ENCODE assay signal across 1 cellular context in the genomic region with DNA sequence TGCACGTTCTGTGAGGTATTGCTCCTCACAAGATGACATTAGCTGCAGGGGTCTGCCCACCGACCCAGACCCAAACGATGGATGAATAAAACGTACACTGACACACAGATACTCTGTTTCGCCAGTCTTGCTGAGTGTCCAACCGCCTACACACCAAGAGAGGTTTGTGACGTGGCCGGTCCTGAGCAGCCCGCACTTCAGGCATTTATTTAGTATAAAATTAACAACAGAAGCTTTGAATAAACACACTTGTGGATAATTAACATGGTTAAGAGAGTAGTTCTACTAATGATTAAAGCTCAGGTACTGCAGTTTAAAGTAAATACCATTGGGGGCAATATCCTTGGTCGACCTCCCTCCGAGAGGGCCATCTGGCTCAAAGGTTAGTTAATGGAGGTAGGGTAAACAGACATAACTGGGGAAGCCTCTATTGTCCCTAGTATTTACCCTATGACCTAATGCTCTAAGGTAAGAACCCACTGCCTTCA.
TF ChIP-seq lines count a peak whose summit lies in the region.

No MANE protein-coding gene starts in this region.

TF ChIP-seq in HepG2, 621 proteins besides CTCF, POLR2A, EP300 and RAD21 (continued from another document and continues in another):
- TF ChIP-seq, protein P1, sequence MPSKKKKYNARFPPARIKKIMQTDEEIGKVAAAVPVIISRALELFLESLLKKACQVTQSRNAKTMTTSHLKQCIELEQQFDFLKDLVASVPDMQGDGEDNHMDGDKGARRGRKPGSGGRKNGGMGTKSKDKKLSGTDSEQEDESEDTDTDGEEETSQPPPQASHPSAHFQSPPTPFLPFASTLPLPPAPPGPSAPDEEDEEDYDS (CRISPR knock-in tag; IDR thresholded peaks at IDR 0.05): no peak; the same call in 1 of the 2 replicates
- TF ChIP-seq NR2F1 (CRISPR knock-in tag; IDR thresholded peaks at IDR 0.05): peak in 1 of 2 experiments; percentile 52; a peak in 2 of 4 replicates
- TF ChIP-seq AKAP8 (CRISPR knock-in tag; IDR thresholded peaks at IDR 0.05): no peak
- peak; percentile 53; the same call in 1 of the 2 replicates for TF ChIP-seq ZMYM3 (CRISPR knock-in tag; IDR thresholded peaks at IDR 0.05)
- TF ChIP-seq ZSCAN30 (CRISPR knock-in tag; IDR thresholded peaks at IDR 0.05): no peak
- TF ChIP-seq KAT8 (CRISPR knock-in tag; IDR thresholded peaks at IDR 0.05): peak; percentile 42; the same call in 1 of the 2 replicates
- no peak for TF ChIP-seq GTF3A (CRISPR knock-in tag; conservative IDR thresholded peaks at IDR 0.05)
- TF ChIP-seq ZNF446 (CRISPR knock-in tag; IDR thresholded peaks at IDR 0.05): no peak
- TF ChIP-seq GLI4 (CRISPR knock-in tag; IDR thresholded peaks at IDR 0.05; ENCODE audit: borderline replicate concordance): no peak
- TF ChIP-seq HOXA3 (CRISPR knock-in tag; IDR thresholded peaks at IDR 0.05): peak; percentile 81
- TF ChIP-seq, protein P2, sequence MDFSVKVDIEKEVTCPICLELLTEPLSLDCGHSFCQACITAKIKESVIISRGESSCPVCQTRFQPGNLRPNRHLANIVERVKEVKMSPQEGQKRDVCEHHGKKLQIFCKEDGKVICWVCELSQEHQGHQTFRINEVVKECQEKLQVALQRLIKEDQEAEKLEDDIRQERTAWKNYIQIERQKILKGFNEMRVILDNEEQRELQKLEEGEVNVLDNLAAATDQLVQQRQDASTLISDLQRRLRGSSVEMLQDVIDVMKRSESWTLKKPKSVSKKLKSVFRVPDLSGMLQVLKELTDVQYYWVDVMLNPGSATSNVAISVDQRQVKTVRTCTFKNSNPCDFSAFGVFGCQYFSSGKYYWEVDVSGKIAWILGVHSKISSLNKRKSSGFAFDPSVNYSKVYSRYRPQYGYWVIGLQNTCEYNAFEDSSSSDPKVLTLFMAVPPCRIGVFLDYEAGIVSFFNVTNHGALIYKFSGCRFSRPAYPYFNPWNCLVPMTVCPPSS (IDR thresholded peaks at IDR 0.05): no peak
- TF ChIP-seq FOSL2 (CRISPR knock-in tag; IDR thresholded peaks at IDR 0.05): peak; percentile 56; the same call in 1 of the 2 replicates
- TF ChIP-seq, protein P3, sequence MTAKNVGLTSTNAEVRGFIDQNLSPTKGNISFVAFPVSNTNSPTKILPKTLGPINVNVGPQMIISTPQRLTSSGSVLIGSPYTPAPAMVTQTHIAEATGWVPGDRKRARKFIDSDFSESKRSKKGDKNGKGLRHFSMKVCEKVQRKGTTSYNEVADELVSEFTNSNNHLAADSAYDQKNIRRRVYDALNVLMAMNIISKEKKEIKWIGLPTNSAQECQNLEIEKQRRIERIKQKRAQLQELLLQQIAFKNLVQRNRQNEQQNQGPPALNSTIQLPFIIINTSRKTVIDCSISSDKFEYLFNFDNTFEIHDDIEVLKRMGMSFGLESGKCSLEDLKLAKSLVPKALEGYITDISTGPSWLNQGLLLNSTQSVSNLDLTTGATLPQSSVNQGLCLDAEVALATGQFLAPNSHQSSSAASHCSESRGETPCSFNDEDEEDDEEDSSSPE (CRISPR knock-in tag; IDR thresholded peaks at IDR 0.05): no peak
- TF ChIP-seq ZNF335 (CRISPR knock-in tag; IDR thresholded peaks at IDR 0.05): peak; percentile 57; the same call in 1 of the 2 replicates
- TF ChIP-seq CENPX (CRISPR knock-in tag; IDR thresholded peaks at IDR 0.05): no peak
- TF ChIP-seq, protein P4, sequence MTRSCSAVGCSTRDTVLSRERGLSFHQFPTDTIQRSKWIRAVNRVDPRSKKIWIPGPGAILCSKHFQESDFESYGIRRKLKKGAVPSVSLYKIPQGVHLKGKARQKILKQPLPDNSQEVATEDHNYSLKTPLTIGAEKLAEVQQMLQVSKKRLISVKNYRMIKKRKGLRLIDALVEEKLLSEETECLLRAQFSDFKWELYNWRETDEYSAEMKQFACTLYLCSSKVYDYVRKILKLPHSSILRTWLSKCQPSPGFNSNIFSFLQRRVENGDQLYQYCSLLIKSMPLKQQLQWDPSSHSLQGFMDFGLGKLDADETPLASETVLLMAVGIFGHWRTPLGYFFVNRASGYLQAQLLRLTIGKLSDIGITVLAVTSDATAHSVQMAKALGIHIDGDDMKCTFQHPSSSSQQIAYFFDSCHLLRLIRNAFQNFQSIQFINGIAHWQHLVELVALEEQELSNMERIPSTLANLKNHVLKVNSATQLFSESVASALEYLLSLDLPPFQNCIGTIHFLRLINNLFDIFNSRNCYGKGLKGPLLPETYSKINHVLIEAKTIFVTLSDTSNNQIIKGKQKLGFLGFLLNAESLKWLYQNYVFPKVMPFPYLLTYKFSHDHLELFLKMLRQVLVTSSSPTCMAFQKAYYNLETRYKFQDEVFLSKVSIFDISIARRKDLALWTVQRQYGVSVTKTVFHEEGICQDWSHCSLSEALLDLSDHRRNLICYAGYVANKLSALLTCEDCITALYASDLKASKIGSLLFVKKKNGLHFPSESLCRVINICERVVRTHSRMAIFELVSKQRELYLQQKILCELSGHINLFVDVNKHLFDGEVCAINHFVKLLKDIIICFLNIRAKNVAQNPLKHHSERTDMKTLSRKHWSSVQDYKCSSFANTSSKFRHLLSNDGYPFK (CRISPR knock-in tag; IDR thresholded peaks at IDR 0.05; ENCODE audit: borderline replicate concordance): no peak
- no peak for TF ChIP-seq MAF1 (CRISPR knock-in tag; IDR thresholded peaks at IDR 0.05; ENCODE audit: borderline replicate concordance)
- TF ChIP-seq, protein P5, sequence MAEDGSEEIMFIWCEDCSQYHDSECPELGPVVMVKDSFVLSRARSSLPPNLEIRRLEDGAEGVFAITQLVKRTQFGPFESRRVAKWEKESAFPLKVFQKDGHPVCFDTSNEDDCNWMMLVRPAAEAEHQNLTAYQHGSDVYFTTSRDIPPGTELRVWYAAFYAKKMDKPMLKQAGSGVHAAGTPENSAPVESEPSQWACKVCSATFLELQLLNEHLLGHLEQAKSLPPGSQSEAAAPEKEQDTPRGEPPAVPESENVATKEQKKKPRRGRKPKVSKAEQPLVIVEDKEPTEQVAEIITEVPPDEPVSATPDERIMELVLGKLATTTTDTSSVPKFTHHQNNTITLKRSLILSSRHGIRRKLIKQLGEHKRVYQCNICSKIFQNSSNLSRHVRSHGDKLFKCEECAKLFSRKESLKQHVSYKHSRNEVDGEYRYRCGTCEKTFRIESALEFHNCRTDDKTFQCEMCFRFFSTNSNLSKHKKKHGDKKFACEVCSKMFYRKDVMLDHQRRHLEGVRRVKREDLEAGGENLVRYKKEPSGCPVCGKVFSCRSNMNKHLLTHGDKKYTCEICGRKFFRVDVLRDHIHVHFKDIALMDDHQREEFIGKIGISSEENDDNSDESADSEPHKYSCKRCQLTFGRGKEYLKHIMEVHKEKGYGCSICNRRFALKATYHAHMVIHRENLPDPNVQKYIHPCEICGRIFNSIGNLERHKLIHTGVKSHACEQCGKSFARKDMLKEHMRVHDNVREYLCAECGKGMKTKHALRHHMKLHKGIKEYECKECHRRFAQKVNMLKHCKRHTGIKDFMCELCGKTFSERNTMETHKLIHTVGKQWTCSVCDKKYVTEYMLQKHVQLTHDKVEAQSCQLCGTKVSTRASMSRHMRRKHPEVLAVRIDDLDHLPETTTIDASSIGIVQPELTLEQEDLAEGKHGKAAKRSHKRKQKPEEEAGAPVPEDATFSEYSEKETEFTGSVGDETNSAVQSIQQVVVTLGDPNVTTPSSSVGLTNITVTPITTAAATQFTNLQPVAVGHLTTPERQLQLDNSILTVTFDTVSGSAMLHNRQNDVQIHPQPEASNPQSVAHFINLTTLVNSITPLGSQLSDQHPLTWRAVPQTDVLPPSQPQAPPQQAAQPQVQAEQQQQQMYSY (CRISPR knock-in tag; IDR thresholded peaks at IDR 0.05): no peak
- TF ChIP-seq ZFP37 (CRISPR knock-in tag; IDR thresholded peaks at IDR 0.05; ENCODE audit: borderline replicate concordance): no peak
- TF ChIP-seq, protein P6, sequence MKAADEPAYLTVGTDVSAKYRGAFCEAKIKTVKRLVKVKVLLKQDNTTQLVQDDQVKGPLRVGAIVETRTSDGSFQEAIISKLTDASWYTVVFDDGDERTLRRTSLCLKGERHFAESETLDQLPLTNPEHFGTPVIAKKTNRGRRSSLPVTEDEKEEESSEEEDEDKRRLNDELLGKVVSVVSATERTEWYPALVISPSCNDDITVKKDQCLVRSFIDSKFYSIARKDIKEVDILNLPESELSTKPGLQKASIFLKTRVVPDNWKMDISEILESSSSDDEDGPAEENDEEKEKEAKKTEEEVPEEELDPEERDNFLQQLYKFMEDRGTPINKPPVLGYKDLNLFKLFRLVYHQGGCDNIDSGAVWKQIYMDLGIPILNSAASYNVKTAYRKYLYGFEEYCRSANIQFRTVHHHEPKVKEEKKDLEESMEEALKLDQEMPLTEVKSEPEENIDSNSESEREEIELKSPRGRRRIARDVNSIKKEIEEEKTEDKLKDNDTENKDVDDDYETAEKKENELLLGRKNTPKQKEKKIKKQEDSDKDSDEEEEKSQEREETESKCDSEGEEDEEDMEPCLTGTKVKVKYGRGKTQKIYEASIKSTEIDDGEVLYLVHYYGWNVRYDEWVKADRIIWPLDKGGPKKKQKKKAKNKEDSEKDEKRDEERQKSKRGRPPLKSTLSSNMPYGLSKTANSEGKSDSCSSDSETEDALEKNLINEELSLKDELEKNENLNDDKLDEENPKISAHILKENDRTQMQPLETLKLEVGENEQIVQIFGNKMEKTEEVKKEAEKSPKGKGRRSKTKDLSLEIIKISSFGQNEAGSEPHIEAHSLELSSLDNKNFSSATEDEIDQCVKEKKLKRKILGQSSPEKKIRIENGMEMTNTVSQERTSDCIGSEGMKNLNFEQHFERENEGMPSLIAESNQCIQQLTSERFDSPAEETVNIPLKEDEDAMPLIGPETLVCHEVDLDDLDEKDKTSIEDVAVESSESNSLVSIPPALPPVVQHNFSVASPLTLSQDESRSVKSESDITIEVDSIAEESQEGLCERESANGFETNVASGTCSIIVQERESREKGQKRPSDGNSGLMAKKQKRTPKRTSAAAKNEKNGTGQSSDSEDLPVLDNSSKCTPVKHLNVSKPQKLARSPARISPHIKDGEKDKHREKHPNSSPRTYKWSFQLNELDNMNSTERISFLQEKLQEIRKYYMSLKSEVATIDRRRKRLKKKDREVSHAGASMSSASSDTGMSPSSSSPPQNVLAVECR (CRISPR knock-in tag; IDR thresholded peaks at IDR 0.05; ENCODE audit: borderline replicate concordance): peak; percentile 42; the same call in 1 of the 2 replicates
- no peak for TF ChIP-seq ZNF501 (CRISPR knock-in tag; IDR thresholded peaks at IDR 0.05)
- no peak for TF ChIP-seq KMT2A (CRISPR knock-in tag; IDR thresholded peaks at IDR 0.05)
- TF ChIP-seq NBN (conservative IDR thresholded peaks at IDR 0.05): no peak
- TF ChIP-seq MXD4 (CRISPR knock-in tag; IDR thresholded peaks at IDR 0.05): no peak
- TF ChIP-seq, protein P7, sequence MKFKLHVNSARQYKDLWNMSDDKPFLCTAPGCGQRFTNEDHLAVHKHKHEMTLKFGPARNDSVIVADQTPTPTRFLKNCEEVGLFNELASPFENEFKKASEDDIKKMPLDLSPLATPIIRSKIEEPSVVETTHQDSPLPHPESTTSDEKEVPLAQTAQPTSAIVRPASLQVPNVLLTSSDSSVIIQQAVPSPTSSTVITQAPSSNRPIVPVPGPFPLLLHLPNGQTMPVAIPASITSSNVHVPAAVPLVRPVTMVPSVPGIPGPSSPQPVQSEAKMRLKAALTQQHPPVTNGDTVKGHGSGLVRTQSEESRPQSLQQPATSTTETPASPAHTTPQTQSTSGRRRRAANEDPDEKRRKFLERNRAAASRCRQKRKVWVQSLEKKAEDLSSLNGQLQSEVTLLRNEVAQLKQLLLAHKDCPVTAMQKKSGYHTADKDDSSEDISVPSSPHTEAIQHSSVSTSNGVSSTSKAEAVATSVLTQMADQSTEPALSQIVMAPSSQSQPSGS (CRISPR knock-in tag; IDR thresholded peaks at IDR 0.05): peak; percentile 98
- TF ChIP-seq, protein P8, sequence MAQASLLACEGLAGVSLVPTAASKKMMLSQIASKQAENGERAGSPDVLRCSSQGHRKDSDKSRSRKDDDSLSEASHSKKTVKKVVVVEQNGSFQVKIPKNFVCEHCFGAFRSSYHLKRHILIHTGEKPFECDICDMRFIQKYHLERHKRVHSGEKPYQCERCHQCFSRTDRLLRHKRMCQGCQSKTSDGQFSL (CRISPR knock-in tag; IDR thresholded peaks at IDR 0.05): no peak
- TF ChIP-seq HNRNPLL (IDR thresholded peaks at IDR 0.05; ENCODE audit: low read depth, low read length, poor library complexity, severe bottlenecking): no peak
- no peak for TF ChIP-seq ADNP (CRISPR knock-in tag; IDR thresholded peaks at IDR 0.05)
- TF ChIP-seq, protein P9, sequence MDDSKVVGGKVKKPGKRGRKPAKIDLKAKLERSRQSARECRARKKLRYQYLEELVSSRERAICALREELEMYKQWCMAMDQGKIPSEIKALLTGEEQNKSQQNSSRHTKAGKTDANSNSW (CRISPR knock-in tag; IDR thresholded peaks at IDR 0.05; ENCODE audit: borderline replicate concordance): no peak
- no peak for TF ChIP-seq NCOA5 (CRISPR knock-in tag; IDR thresholded peaks at IDR 0.05)
- TF ChIP-seq ZNF224 (CRISPR knock-in tag; IDR thresholded peaks at IDR 0.05): no peak
- no peak for TF ChIP-seq SETDB1 (CRISPR knock-in tag; IDR thresholded peaks at IDR 0.05; ENCODE audit: borderline replicate concordance)
- TF ChIP-seq MAZ (IDR thresholded peaks at IDR 0.05; ENCODE audit: borderline replicate concordance, low read depth, low read length): peak; percentile 61; the same call in 1 of the 2 replicates
- TF ChIP-seq MAZ (CRISPR knock-in tag; IDR thresholded peaks at IDR 0.05; ENCODE audit: low read depth): 0 out of 2 replicates have a peak, but pooled peaks have one; percentile 62
- TF ChIP-seq ZSCAN25 (CRISPR knock-in tag; IDR thresholded peaks at IDR 0.05): no peak
- no peak for TF ChIP-seq PRMT3 (CRISPR knock-in tag; IDR thresholded peaks at IDR 0.05; ENCODE audit: borderline replicate concordance, low read depth)
- no peak for TF ChIP-seq ZFP36 (IDR thresholded peaks at IDR 0.05; ENCODE audit: borderline replicate concordance, low read depth, low read length, partially characterized antibody)
- TF ChIP-seq YEATS4 (CRISPR knock-in tag; IDR thresholded peaks at IDR 0.05; ENCODE audit: borderline replicate concordance): no peak
- TF ChIP-seq CAMTA2 (CRISPR knock-in tag; IDR thresholded peaks at IDR 0.05; ENCODE audit: borderline replicate concordance): no peak
- TF ChIP-seq SPEN (CRISPR knock-in tag; IDR thresholded peaks at IDR 0.05; ENCODE audit: low read depth): no peak; the same call in 1 of the 2 replicates
- TF ChIP-seq SP1 (IDR thresholded peaks at IDR 0.05): no peak
- TF ChIP-seq SP1 (CRISPR knock-in tag; IDR thresholded peaks at IDR 0.05): 0 out of 2 replicates have a peak, but pooled peaks have one; percentile 34
- no peak for TF ChIP-seq ZNF598 (CRISPR knock-in tag; IDR thresholded peaks at IDR 0.05; ENCODE audit: borderline replicate concordance)
- TF ChIP-seq MAFG (CRISPR knock-in tag; IDR thresholded peaks at IDR 0.05): no peak
- no peak for TF ChIP-seq NR1H2 (CRISPR knock-in tag; IDR thresholded peaks at IDR 0.05; ENCODE audit: borderline replicate concordance, low read depth)
- no peak for TF ChIP-seq ZNF260 (CRISPR knock-in tag; IDR thresholded peaks at IDR 0.05; ENCODE audit: borderline replicate concordance, low read depth)
- no peak for TF ChIP-seq ZNF737 (CRISPR knock-in tag; IDR thresholded peaks at IDR 0.05; ENCODE audit: borderline replicate concordance)
- no peak for TF ChIP-seq PAF1 (CRISPR knock-in tag; IDR thresholded peaks at IDR 0.05)
- TF ChIP-seq ATRX (CRISPR knock-in tag; IDR thresholded peaks at IDR 0.05; ENCODE audit: borderline replicate concordance): no peak
- no peak for TF ChIP-seq CHD4 (IDR thresholded peaks at IDR 0.05; ENCODE audit: borderline replicate concordance, low read length)
- peak; percentile 95 for TF ChIP-seq RARA (CRISPR knock-in tag; IDR thresholded peaks at IDR 0.05)
- TF ChIP-seq ZBTB7B (CRISPR knock-in tag; IDR thresholded peaks at IDR 0.05): peak; percentile 74; the same call in 1 of the 2 replicates
- TF ChIP-seq ZNF138 (CRISPR knock-in tag; IDR thresholded peaks at IDR 0.05; ENCODE audit: low read depth): no peak
- peak; percentile 84; the same call in 1 of the 2 replicates for TF ChIP-seq ZBTB20 (CRISPR knock-in tag; IDR thresholded peaks at IDR 0.05; ENCODE audit: borderline replicate concordance, low read depth)
- no peak for TF ChIP-seq ZNF282 (IDR thresholded peaks at IDR 0.05; ENCODE audit: partially characterized antibody)
